Comparison of ENCODE assay signal across 10 cellular contexts in the genomic region with DNA sequence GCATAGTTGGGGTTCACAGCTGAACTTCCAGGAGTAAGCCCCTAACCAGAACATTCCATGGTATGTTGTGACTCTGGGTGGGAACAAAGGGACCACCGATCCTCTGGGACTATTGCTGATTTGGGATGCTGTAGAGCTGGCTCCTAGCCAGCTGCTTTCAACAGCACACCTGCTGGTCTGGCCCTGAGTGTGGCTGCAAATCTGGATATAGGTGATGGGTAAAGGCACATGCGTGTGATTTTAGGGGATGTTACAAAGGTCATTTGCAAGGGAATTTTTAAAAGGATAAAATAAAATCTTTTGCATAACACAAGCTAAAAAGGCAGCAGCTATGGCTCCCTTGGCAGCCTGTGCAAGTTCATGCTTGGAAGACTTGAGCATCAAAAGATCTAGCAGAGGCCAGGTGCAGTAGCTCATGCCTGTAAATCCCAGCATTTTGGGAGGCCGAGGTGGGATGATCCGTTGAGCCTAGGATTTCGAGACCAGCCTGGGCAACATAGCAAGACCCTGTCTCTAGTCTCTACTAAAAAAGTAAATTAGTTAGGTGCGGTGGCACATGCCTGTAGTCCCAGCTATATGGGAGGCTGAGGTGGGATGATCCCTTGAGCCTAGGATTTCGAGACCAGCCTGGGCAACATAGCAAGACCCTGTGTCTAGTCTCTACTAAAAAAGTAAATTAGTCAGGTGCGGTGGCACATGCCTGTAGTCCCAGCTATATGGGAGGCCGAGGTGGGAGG. TPM values are rescaled to one million over a fixed set of nuclear protein-coding genes. Genes with fewer than 3 reads are reported as not detected.
A peak's percentile ranks its signal among the peaks of the same experiment; 100 is the strongest.
DNase-seq lines count a peak whose midpoint lies in the region; ATAC-seq, FAIRE-seq and TF ChIP-seq lines count a peak whose summit lies in the region.
"Had no signal": no experiment of that assay in that cellular context is flagged by ENCODE, and none has a peak within 500 bp of the region (broad histone marks: within the 10 kb centered on the region; RNA-seq: fewer than 3 reads in every experiment).

No MANE protein-coding gene starts in this region.

- peak overlapping the region; percentile 23 to 70 for H3K27ac ChIP-seq in esophagus (ENCODE audit: low read depth in 2 of 2, low read length in 1 of 2)

- H3K27me3 ChIP-seq in MG63 (no peaks in the 10 kb centered on the region), esophagus (ENCODE audit: control insufficient read depth in 1 of 2, insufficient read depth in 2 of 2, low read length in 2 of 2) (no peaks in the 10 kb centered on the region), neuron (ENCODE audit: insufficient read depth, low read length) (no peaks in the 10 kb centered on the region), H7 (ENCODE audit: control insufficient read depth, insufficient read depth, low read length) (peaks cover 2% of the 10 kb centered on the region; the same call in 1 of the 2 replicates)

- TF ChIP-seq CTCF in AG10803 (conservative IDR thresholded peaks at IDR 0.05; ENCODE audit: low read length): no peak
- TF ChIP-seq CTCF in GM13976 (IDR thresholded peaks at IDR 0.05; ENCODE audit: borderline replicate concordance, control extremely low read depth, extremely low read depth, insufficient read depth, missing control alignments): no peak

- no peak for FAIRE-seq in H54 (lab: Jason Lieb, UNC)

- DNase-seq in AG10803 (ENCODE audit: low read depth) (no peak), MG63 (no peak), GM13976 (ENCODE audit: low spot score) (no peak), H7 (no peak), H54 (ENCODE audit: insufficient read length, low spot score) (no peak)
- DNase-seq: activated CD8-positive, alpha-beta memory T cell treated with anti-CD3 and anti-CD28 coated beads, Interleukin-2, amount 10 ng/mL, durations not matched to agents 7 days and 5 days; DMS153 had no signal

- H3K4me3 ChIP-seq in AG10803 (ENCODE audit: low read length) (peak overlapping the region; percentile 68; the same call in 1 of the 2 replicates), MG63 (peak overlapping the region; percentile 64), esophagus (ENCODE audit: low read depth in 1 of 2, low read length in 2 of 2) (peak overlapping the region; percentile 33 to 57), neuron (ENCODE audit: low read length) (peak overlapping the region; percentile 55), H7 (ENCODE audit: insufficient read depth, low read depth, low read length) (no peak overlapping the region)

- H3K4me1 ChIP-seq in esophagus (ENCODE audit: control insufficient read depth in 2 of 2, insufficient read depth in 2 of 2, low read length in 1 of 2) (peaks cover 5 to 21% of the 10 kb centered on the region in 2 donors), neuron (ENCODE audit: insufficient read depth, low read length) (peaks cover 12% of the 10 kb centered on the region)

- H3K9me3 ChIP-seq in MG63: no peaks in the 10 kb centered on the region
- H3K9me3 ChIP-seq in esophagus (ENCODE audit: control insufficient read depth in 2 of 2, insufficient read depth in 1 of 2, low read depth in 1 of 2, low read length in 1 of 2): no peaks in the 10 kb centered on the region
- no peaks in the 10 kb centered on the region for H3K9me3 ChIP-seq in neuron (ENCODE audit: low read length)

- TF ChIP-seq POLR2A in H54 (IDR thresholded peaks at IDR 0.05; ENCODE audit: low read depth, low read length): no peak

- H2AFZ ChIP-seq in neuron (ENCODE audit: low read depth, low read length): no peak overlapping the region

- 60 to 68% methylated on average over 9 of the region's 9 CpGs for WGBS in esophagus, 2 donors

- in situ Hi-C loops in GM13976 (cut with MboI; ENCODE audit: low sequenced_read_pairs, unreplicated experiment): no loop called here

- no peaks in the 10 kb centered on the region for H3K36me3 ChIP-seq in MG63
- H3K36me3 ChIP-seq in esophagus (ENCODE audit: control insufficient read depth in 2 of 2, insufficient read depth in 2 of 2, low read length in 1 of 2): no peaks in the 10 kb centered on the region
- H3K36me3 ChIP-seq in neuron (ENCODE audit: insufficient read depth, low read length): no peaks in the 10 kb centered on the region
- H3K36me3 ChIP-seq in H7 (replicated peaks; ENCODE audit: control insufficient read depth, insufficient read depth, low read length): no peaks in the 10 kb centered on the region

- ATAC-seq in HG02571 (IDR thresholded peaks at IDR 0.05; ENCODE audit: unreplicated experiment): no peak
- ATAC-seq: activated CD8-positive, alpha-beta memory T cell treated with anti-CD3 and anti-CD28 coated beads, Interleukin-2, amount 10 ng/mL, durations not matched to agents 7 days and 5 days had no signal

RNA-seq across cellular contexts. Expression of gene ALDH2, which starts 1.6 kb away (rescaled TPM):
- 55.8 and 61.9 TPM in 2 replicates for total RNA-seq in MG63 (2014; rRNA removed; shearing (Covaris generic); ENCODE audit: low replicate concordance)
- polyA plus RNA-seq in esophagus: 100 to 1,000 TPM in 1 of 2 donors, 10 to 100 TPM in 1; 83.9 to 148 TPM
- 47.9 and 55.9 TPM in 2 replicates for total RNA-seq in H7 (2014; rRNA removed; shearing (Covaris generic))
